In genomic region chr19:43618921-43619261, GRCh38 we compare ENCODE assay signal across 8 cellular contexts. TPM values are rescaled to one million over a fixed set of nuclear protein-coding genes. Genes with fewer than 3 reads are reported as not detected.
DNase-seq lines count a peak whose midpoint lies in the region; ATAC-seq, FAIRE-seq and TF ChIP-seq lines count a peak whose summit lies in the region.

No MANE protein-coding gene starts in this region.

- no peaks in the 10 kb centered on the region for H3K27me3 Mint-ChIP-seq in effector memory CD8-positive, alpha-beta T cell

- DNase-seq in GM12892 (ENCODE audit: insufficient read length) (peak; percentile 51), HCEC 1CT (peak; percentile 29), NB4 (ENCODE audit: low read depth) (peak; percentile 74), UCSD-AML1 (lab: John Stamatoyannopoulos, UW; ENCODE audit: unreplicated experiment) (peak; percentile 83), thyroid gland (no peak), inferior parietal cortex (ENCODE audit: extremely low spot score) (no peak)
- DNase-seq in effector memory CD8-positive, alpha-beta T cell = peak in 1 of 3 experiments; percentile 14

- peak overlapping the region; percentile 94 to 95 for H3K27ac Mint-ChIP-seq in effector memory CD8-positive, alpha-beta T cell

- peak overlapping the region; percentile 98 for H3K4me3 Mint-ChIP-seq in effector memory CD8-positive, alpha-beta T cell

- peak overlapping the region; percentile 86 to 87 for H3K9ac ChIP-seq in mucosa of rectum (ENCODE audit: low read depth in 1 of 2, low read length in 2 of 2)

- peaks cover 28 to 30% of the 10 kb centered on the region in 2 donors for H3K4me1 Mint-ChIP-seq in effector memory CD8-positive, alpha-beta T cell (ENCODE audit: low read depth in 2 of 2)

- H3K27me3 ChIP-seq in mucosa of rectum (ENCODE audit: control insufficient read depth in 2 of 2, insufficient read depth in 2 of 2, low read length in 2 of 2) = no peaks in the 10 kb centered on the region
- H3K27me3 ChIP-seq in thyroid gland = no peaks in the 10 kb centered on the region

- WGBS in thyroid gland, 2 donors = 0 to 1% methylated on average over 9 to 11 of the region's 14 CpGs

- TF ChIP-seq POLR2A in GM12892 (IDR thresholded peaks at IDR 0.05; ENCODE audit: low read depth, low read length) (no peak), NB4 (IDR thresholded peaks at IDR 0.05; ENCODE audit: extremely low read depth, insufficient read length) (no peak), thyroid gland (IDR thresholded peaks at IDR 0.05) (no peak)

- H3K9me3 Mint-ChIP-seq in effector memory CD8-positive, alpha-beta T cell = no peaks in the 10 kb centered on the region

- intact Hi-C loops in thyroid gland (cut with DNase I) = no loop called here

- peak; percentile 91 for FAIRE-seq in GM12892 (lab: Jason Lieb, UNC)

- H3K4me3 ChIP-seq in NB4 (ENCODE audit: low read depth, low read length) (peak overlapping the region; percentile 91), mucosa of rectum (ENCODE audit: low read length in 2 of 2) (peak overlapping the region; percentile 91 to 94), thyroid gland (replicated peaks in 1 of 3) (peak overlapping the region; percentile 38 to 74 (median 72))

- H3K36me3 ChIP-seq in mucosa of rectum (ENCODE audit: control insufficient read depth in 2 of 2, insufficient read depth in 2 of 2, low read length in 2 of 2) (peaks cover 0 to 3% of the 10 kb centered on the region in 2 donors), thyroid gland (no peaks in the 10 kb centered on the region)

- H3K9me3 ChIP-seq in mucosa of rectum (ENCODE audit: control insufficient read depth in 2 of 2, low read length in 2 of 2) (no peaks in the 10 kb centered on the region), thyroid gland (no peaks in the 10 kb centered on the region)

- ATAC-seq in effector memory CD8-positive, alpha-beta T cell (replicated peaks) = peak; percentile 21

- H3K4me1 ChIP-seq in mucosa of rectum (ENCODE audit: control insufficient read depth in 2 of 2, insufficient read depth in 2 of 2, low read length in 2 of 2) = peaks cover 8 to 12% of the 10 kb centered on the region in 2 donors
- peaks cover 10 to 11% of the 10 kb centered on the region in 2 donors for H3K4me1 ChIP-seq in thyroid gland

- H3K36me3 Mint-ChIP-seq in effector memory CD8-positive, alpha-beta T cell (ENCODE audit: insufficient read depth) = peaks cover 1% of the 10 kb centered on the region

- H3K27ac ChIP-seq in mucosa of rectum (ENCODE audit: low read depth in 2 of 2, low read length in 2 of 2) (peak overlapping the region; percentile 86 to 96), thyroid gland (peak overlapping the region; percentile 88 to 97 (median 95))

- no peak for TF ChIP-seq CTCF in NB4 (IDR thresholded peaks at IDR 0.05; ENCODE audit: low read depth, low read length)
- no peak for TF ChIP-seq CTCF in thyroid gland (IDR thresholded peaks at IDR 0.05)

RNA-seq across cellular contexts. Expression of gene ZNF428, which starts 0.5 kb away (rescaled TPM):
- polyA plus RNA-seq in GM12892 (2012; ENCODE audit: missing spikeins) = 15.3 TPM
- total RNA-seq in thyroid gland = 10 to 100 TPM; 28.9 to 61.5 (median 33.5) TPM

RNA-seq across cellular contexts. Expression of gene SRRM5, which starts 7.0 kb away (rescaled TPM):
- 0.34 TPM for polyA plus RNA-seq in GM12892 (2012; ENCODE audit: missing spikeins)
- total RNA-seq in thyroid gland = 1 to 10 TPM in 1 of 4 donors, under 1 TPM in 2, not detected in 1; 0.27 to 1.5 (median 0.59) TPM

RNA-seq across cellular contexts. Expression of gene CADM4, which starts 20.8 kb away (rescaled TPM):
- not detected for polyA plus RNA-seq in GM12892 (2012; ENCODE audit: missing spikeins)
- total RNA-seq in thyroid gland = 10 to 100 TPM in 1 of 4 donors, 1 to 10 TPM in 3; 2.3 to 11.9 (median 3.4) TPM

RNA-seq across cellular contexts. Expression of gene ZNF576, which starts 22.5 kb away (rescaled TPM):
- 7.1 TPM for polyA plus RNA-seq in GM12892 (2012; ENCODE audit: missing spikeins)
- total RNA-seq in thyroid gland = 10 to 100 TPM; 15.7 to 23.5 (median 17.9) TPM

RNA-seq across cellular contexts. Expression of gene IRGQ, which starts 23.0 kb away (rescaled TPM):
- 4.8 TPM for polyA plus RNA-seq in GM12892 (2012; ENCODE audit: missing spikeins)
- 10 to 100 TPM; 18.0 to 33.5 (median 23.5) TPM for total RNA-seq in thyroid gland

Comparison
In these comparisons a context has a peak if more than half of its experiments do, and no peak if none do; other contexts are left out.
1. DNase-seq: peak in GM12892 (single experiment), HCEC 1CT (single experiment), NB4 (single experiment) and UCSD-AML1 (single experiment); none in thyroid gland (0 of 2) and inferior parietal cortex (single experiment).
2. Peak in every context shown above with its lines, with median percentiles within 50 percentile points of each other: H3K4me3 ChIP-seq.